20 cellular contexts compared by ENCODE assay signal in the genomic region with DNA sequence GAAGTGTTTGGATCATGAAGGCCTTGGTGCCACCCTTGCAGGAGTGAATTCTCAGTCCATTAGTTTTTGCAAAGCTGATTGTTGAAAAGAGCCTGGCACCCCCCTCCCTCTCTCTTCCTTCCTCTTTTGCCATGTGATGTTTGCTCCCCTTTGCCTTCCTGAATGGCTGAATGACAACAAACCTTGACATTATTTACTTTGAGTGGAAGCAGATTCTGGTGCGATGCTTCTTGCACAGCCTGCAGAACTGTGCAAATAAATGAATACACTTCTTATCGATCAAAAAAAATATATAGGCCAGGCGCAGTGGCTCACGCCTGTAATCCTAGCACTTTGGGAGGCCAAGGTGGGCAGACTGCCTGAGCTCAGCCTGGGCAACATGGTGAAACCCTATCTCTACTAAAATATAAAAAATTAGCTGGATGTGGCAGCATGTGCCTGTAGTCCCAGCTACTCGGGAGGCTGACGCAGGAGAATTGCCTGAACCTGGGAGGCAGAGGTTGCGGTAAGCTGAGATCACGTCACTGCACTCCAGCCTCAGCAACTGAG. TPM values are rescaled to one million over a fixed set of nuclear protein-coding genes. Genes with fewer than 3 reads are reported as not detected.
DNase-seq lines count a peak whose midpoint lies in the region; ATAC-seq, FAIRE-seq and TF ChIP-seq lines count a peak whose summit lies in the region.
"Had no signal": no experiment of that assay in that cellular context is flagged by ENCODE, and none has a peak within 500 bp of the region (broad histone marks: within the 10 kb centered on the region; RNA-seq: fewer than 3 reads in every experiment).

No MANE protein-coding gene starts in this region.

- H3K4me3 ChIP-seq in HL-60 (replicated peaks; ENCODE audit: insufficient read depth, low read length) (no peak overlapping the region), vagina (no peak overlapping the region)
- H3K4me3 ChIP-seq: sigmoid colon had no signal

- H3K4me3 Mint-ChIP-seq in WTC11 = 0 out of 2 replicates have a peak overlapping the region, but pooled peaks have one; percentile 24
- H3K4me3 Mint-ChIP-seq: activated naive CD8-positive, alpha-beta T cell treated with anti-CD3 and anti-CD28 coated beads, Interleukin-2, amount 10 ng/mL, durations not matched to agents 7 days and 5 days; mesothelial cell of epicardium had no signal

- DNase-seq in CD1c-positive myeloid dendritic cell (ENCODE audit: extremely low spot score) (peak; percentile 4), HL-60 (ENCODE audit: low read depth in 1 of 2, low spot score in 1 of 2) (peak in 1 of 2 experiments; percentile 55), NCI-H2196 treated with DMSO at 0.1 percent for 48 hours (lab: John Stamatoyannopoulos, UW; ENCODE audit: unreplicated experiment) (peak; percentile 56), WTC11 (ENCODE audit: low spot score) (no peak), vagina (ENCODE audit: extremely low spot score in 2 of 2) (no peak), RCC 7860 (ENCODE audit: low spot score) (no peak)
- DNase-seq in activated effector memory CD4-positive, alpha-beta T cell treated with anti-CD3 and anti-CD28 coated beads, Interleukin-2, amount 50 U/mL, for 16 hours = no peak
- DNase-seq: activated CD4-positive, alpha-beta T cell treated with anti-CD3 and anti-CD28 coated beads, Interleukin-2, amount 50 U/mL, for 1 hour; activated naive CD8-positive, alpha-beta T cell treated with anti-CD3 and anti-CD28 coated beads, Interleukin-2, amount 10 ng/mL, durations not matched to agents 7 days and 5 days; activated T-cell treated with anti-CD3 and anti-CD28 coated beads, Interleukin-2, amount 50 U/mL, for 1 hour; DMS79 treated with DMSO at 0.1 percent for 48 hours; effector memory CD4-positive, alpha-beta T cell; occipital lobe; RPMI8226; sigmoid colon had no signal

- H3K9me3 ChIP-seq in vagina = no peaks in the 10 kb centered on the region
- H3K9me3 ChIP-seq: sigmoid colon had no signal

- POLR2A ChIA-PET in WTC11 (lab: Charles Lee) = no interaction called here

- no peaks in the 10 kb centered on the region for H3K27me3 ChIP-seq in HL-60 (ENCODE audit: insufficient read depth, poor library complexity, severe bottlenecking)
- no peaks in the 10 kb centered on the region for H3K27me3 ChIP-seq in vagina
- H3K27me3 ChIP-seq: sigmoid colon had no signal

- no peaks in the 10 kb centered on the region for H3K27me3 Mint-ChIP-seq in WTC11 (ENCODE audit: low read depth)
- H3K27me3 Mint-ChIP-seq: activated naive CD8-positive, alpha-beta T cell treated with anti-CD3 and anti-CD28 coated beads, Interleukin-2, amount 10 ng/mL, durations not matched to agents 7 days and 5 days had no signal

- intact Hi-C loops in vagina (cut with DNase I) = no loop called here

- H3K36me3 ChIP-seq in vagina = no peaks in the 10 kb centered on the region
- H3K36me3 ChIP-seq: sigmoid colon had no signal

- H3K27ac ChIP-seq in HL-60 (replicated peaks) (peak overlapping the region; percentile 25; the same call in 1 of the 2 replicates), vagina (no peak overlapping the region)
- H3K27ac ChIP-seq: sigmoid colon had no signal

- CTCF ChIA-PET in WTC11 (lab: Charles Lee) = interaction anchor here (2.0 to 4.0 kb wide), 2 partner anchors 10 to 12 kb away, joined by 10 to 48 read pairs; no protein-coding TSS in a partner anchor

- TF ChIP-seq POLR2A in vagina (IDR thresholded peaks at IDR 0.05) = no peak

- TF ChIP-seq CTCF in HL-60 (IDR thresholded peaks at IDR 0.05; ENCODE audit: insufficient read depth, low read length) (no peak), WTC11 (IDR thresholded peaks at IDR 0.05) (no peak), vagina (IDR thresholded peaks at IDR 0.05) (no peak)

- H3K9me3 Mint-ChIP-seq in WTC11 = peaks cover 4% of the 10 kb centered on the region

- peaks cover 23% of the 10 kb centered on the region for H3K4me1 ChIP-seq in vagina

- ATAC-seq in WTC11 (no peak), HG02678 (IDR thresholded peaks at IDR 0.05; ENCODE audit: unreplicated experiment) (no peak)

- no peak for FAIRE-seq in RCC 7860 (lab: Jason Lieb, UNC)
- FAIRE-seq: H1, keratinocyte had no signal

- peaks cover under 1% of the 10 kb centered on the region; the same call in 1 of the 2 replicates for H3K36me3 Mint-ChIP-seq in WTC11
- H3K36me3 Mint-ChIP-seq: activated naive CD8-positive, alpha-beta T cell treated with anti-CD3 and anti-CD28 coated beads, Interleukin-2, amount 10 ng/mL, durations not matched to agents 7 days and 5 days; mesothelial cell of epicardium had no signal

- no peak overlapping the region for H3K27ac Mint-ChIP-seq in WTC11
- H3K27ac Mint-ChIP-seq: activated naive CD8-positive, alpha-beta T cell treated with anti-CD3 and anti-CD28 coated beads, Interleukin-2, amount 10 ng/mL, durations not matched to agents 7 days and 5 days; mesothelial cell of epicardium; T-helper 2 cell treated with Interferon-gamma antibody and Interleukin-4, amounts not matched to agents 5 μg/mL and 100 μg/mL, for 36 hours had no signal

- H3K4me1 Mint-ChIP-seq in WTC11 = peaks cover 25% of the 10 kb centered on the region

TF ChIP-seq in WTC11, 78 proteins besides CTCF, POLR2A, EP300 and RAD21:
- no peak for TF ChIP-seq FOXP4 (CRISPR knock-in tag; IDR thresholded peaks at IDR 0.05)
- TF ChIP-seq PRRX2 (CRISPR knock-in tag; IDR thresholded peaks at IDR 0.05) = no peak
- TF ChIP-seq RORB (CRISPR knock-in tag; IDR thresholded peaks at IDR 0.05) = no peak
- TF ChIP-seq ZNF219 (CRISPR knock-in tag; IDR thresholded peaks at IDR 0.05; ENCODE audit: borderline replicate concordance) = no peak
- TF ChIP-seq SOX15 (CRISPR knock-in tag; IDR thresholded peaks at IDR 0.05) = no peak
- TF ChIP-seq, protein P1, sequence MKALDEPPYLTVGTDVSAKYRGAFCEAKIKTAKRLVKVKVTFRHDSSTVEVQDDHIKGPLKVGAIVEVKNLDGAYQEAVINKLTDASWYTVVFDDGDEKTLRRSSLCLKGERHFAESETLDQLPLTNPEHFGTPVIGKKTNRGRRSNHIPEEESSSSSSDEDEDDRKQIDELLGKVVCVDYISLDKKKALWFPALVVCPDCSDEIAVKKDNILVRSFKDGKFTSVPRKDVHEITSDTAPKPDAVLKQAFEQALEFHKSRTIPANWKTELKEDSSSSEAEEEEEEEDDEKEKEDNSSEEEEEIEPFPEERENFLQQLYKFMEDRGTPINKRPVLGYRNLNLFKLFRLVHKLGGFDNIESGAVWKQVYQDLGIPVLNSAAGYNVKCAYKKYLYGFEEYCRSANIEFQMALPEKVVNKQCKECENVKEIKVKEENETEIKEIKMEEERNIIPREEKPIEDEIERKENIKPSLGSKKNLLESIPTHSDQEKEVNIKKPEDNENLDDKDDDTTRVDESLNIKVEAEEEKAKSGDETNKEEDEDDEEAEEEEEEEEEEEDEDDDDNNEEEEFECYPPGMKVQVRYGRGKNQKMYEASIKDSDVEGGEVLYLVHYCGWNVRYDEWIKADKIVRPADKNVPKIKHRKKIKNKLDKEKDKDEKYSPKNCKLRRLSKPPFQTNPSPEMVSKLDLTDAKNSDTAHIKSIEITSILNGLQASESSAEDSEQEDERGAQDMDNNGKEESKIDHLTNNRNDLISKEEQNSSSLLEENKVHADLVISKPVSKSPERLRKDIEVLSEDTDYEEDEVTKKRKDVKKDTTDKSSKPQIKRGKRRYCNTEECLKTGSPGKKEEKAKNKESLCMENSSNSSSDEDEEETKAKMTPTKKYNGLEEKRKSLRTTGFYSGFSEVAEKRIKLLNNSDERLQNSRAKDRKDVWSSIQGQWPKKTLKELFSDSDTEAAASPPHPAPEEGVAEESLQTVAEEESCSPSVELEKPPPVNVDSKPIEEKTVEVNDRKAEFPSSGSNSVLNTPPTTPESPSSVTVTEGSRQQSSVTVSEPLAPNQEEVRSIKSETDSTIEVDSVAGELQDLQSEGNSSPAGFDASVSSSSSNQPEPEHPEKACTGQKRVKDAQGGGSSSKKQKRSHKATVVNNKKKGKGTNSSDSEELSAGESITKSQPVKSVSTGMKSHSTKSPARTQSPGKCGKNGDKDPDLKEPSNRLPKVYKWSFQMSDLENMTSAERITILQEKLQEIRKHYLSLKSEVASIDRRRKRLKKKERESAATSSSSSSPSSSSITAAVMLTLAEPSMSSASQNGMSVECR (CRISPR knock-in tag; IDR thresholded peaks at IDR 0.05; ENCODE audit: borderline replicate concordance) = no peak
- no peak for TF ChIP-seq MAX (CRISPR knock-in tag; IDR thresholded peaks at IDR 0.05)
- no peak for TF ChIP-seq ZNF263 (CRISPR knock-in tag; IDR thresholded peaks at IDR 0.05; ENCODE audit: low read depth)
- no peak for TF ChIP-seq SP1 (CRISPR knock-in tag; conservative IDR thresholded peaks at IDR 0.05)
- no peak for TF ChIP-seq MLX (CRISPR knock-in tag; IDR thresholded peaks at IDR 0.05)
- TF ChIP-seq, protein P2, sequence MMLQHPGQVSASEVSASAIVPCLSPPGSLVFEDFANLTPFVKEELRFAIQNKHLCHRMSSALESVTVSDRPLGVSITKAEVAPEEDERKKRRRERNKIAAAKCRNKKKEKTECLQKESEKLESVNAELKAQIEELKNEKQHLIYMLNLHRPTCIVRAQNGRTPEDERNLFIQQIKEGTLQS (CRISPR knock-in tag; conservative IDR thresholded peaks at IDR 0.05) = no peak
TF ChIP-seq in WTC11: peak in this region for 0.

RNA-seq across cellular contexts. Expression of gene NARS2, which starts 2.0 kb away (rescaled TPM):
- total RNA-seq in WTC11 (2021) = 36.4 to 42.8 TPM (median 42.6 TPM) in 3 replicates
- 13.5 TPM for total RNA-seq in vagina

Comparison
In these comparisons a context has a peak if more than half of its experiments do, and no peak if none do; other contexts are left out.
1. DNase-seq: peak in CD1c-positive myeloid dendritic cell (single experiment) and NCI-H2196 treated with DMSO at 0.1 percent for 48 hours (single experiment); none in WTC11 (single experiment), vagina (0 of 2), RCC 7860 (single experiment) and activated effector memory CD4-positive, alpha-beta T cell treated with anti-CD3 and anti-CD28 coated beads, Interleukin-2, amount 50 U/mL, for 16 hours (single experiment).